ENCODE assay signal across 23 cellular contexts in the genomic region with DNA sequence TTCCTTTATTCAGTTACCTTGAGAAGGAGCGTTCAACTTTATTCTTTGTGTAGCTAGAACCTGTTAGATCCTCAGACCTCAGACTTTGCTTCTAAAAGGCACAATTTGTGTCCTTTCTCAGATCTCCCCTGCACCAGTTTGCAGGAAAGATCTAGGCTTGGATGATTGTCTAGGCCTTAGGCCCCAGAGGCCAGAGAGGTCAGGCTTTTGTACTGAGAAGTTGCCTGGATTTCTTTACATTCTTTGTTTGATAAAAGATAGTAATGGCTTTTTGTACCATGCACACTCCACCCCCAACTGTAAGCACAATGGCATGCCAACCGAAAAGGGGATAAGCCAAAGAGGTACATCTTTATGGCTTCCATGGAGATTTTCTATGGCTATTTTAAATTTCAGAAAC.
"Had no signal": no experiment of that assay in that cellular context is flagged by ENCODE, and none has a peak within 500 bp of the region (broad histone marks: within the 10 kb centered on the region; RNA-seq: fewer than 3 reads in every experiment).

No MANE protein-coding gene starts in this region.

- H3K9me3 ChIP-seq: adrenal gland, breast epithelium, Peyer's patch, SJCRH30 had no signal

- DNase-seq: activated CD4-positive, alpha-beta T cell treated with anti-CD3 and anti-CD28 coated beads, Interleukin-2, amount 50 U/mL, for 1 hour; activated CD4-positive, CD25-positive, alpha-beta regulatory T cell; activated CD8-positive, alpha-beta memory T cell treated with anti-CD3 and anti-CD28 coated beads, Interleukin-2, amount 50 U/mL, for 4 hours; activated CD8-positive, alpha-beta T cell treated with anti-CD3 and anti-CD28 coated beads for 36 hours; activated naive CD4-positive, alpha-beta T cell treated with anti-CD3 and anti-CD28 coated beads, Interleukin-2, amount 50 U/mL, for 16 hours; activated naive CD8-positive, alpha-beta T cell treated with anti-CD3 and anti-CD28 coated beads, Interleukin-2, amount 10 ng/mL, durations not matched to agents 7 days and 5 days; adrenal gland; anterior cingulate cortex; caudate nucleus; Karpas-422; MM.1S; NCI-H1105 treated with DMSO at 0.1 percent for 48 hours; NCI-H1436 treated with DMSO at 0.1 percent for 48 hours; NCI-H187; NCI-H2081; NCI-H446; Peyer's patch; Right ventricle myocardium superior; SJCRH30; T-helper 1 cell had no signal

- H3K4me1 ChIP-seq: adrenal gland, breast epithelium, Peyer's patch, SJCRH30 had no signal

- ATAC-seq: activated CD8-positive, alpha-beta T cell treated with anti-CD3 and anti-CD28 coated beads for 36 hours had no signal

- H3K36me3 Mint-ChIP-seq: activated naive CD8-positive, alpha-beta T cell treated with anti-CD3 and anti-CD28 coated beads, Interleukin-2, amount 10 ng/mL, durations not matched to agents 7 days and 5 days had no signal

- H3K27ac Mint-ChIP-seq: activated CD8-positive, alpha-beta T cell treated with anti-CD3 and anti-CD28 coated beads for 36 hours; activated naive CD8-positive, alpha-beta T cell treated with anti-CD3 and anti-CD28 coated beads, Interleukin-2, amount 10 ng/mL, durations not matched to agents 7 days and 5 days had no signal

- H3K4me1 Mint-ChIP-seq: activated naive CD8-positive, alpha-beta T cell treated with anti-CD3 and anti-CD28 coated beads, Interleukin-2, amount 10 ng/mL, durations not matched to agents 7 days and 5 days had no signal

- H3K27me3 ChIP-seq: adrenal gland, breast epithelium, Peyer's patch, SJCRH30 had no signal

- H3K9me3 Mint-ChIP-seq: activated CD8-positive, alpha-beta T cell treated with anti-CD3 and anti-CD28 coated beads for 36 hours; activated naive CD8-positive, alpha-beta T cell treated with anti-CD3 and anti-CD28 coated beads, Interleukin-2, amount 10 ng/mL, durations not matched to agents 7 days and 5 days had no signal

- H3K4me3 Mint-ChIP-seq: activated CD8-positive, alpha-beta T cell treated with anti-CD3 and anti-CD28 coated beads for 36 hours; activated naive CD8-positive, alpha-beta T cell treated with anti-CD3 and anti-CD28 coated beads, Interleukin-2, amount 10 ng/mL, durations not matched to agents 7 days and 5 days had no signal

- H3K36me3 ChIP-seq: adrenal gland, breast epithelium, Peyer's patch, SJCRH30 had no signal

- H3K4me3 ChIP-seq: adrenal gland, breast epithelium, Peyer's patch, SJCRH30 had no signal

- H3K27ac ChIP-seq: adrenal gland, breast epithelium, Peyer's patch, RWPE1, SJCRH30, VCaP had no signal
